11 cellular contexts compared by ENCODE assay signal in genomic region chr6:117518870-117519269, GRCh38.
"Had no signal": no experiment of that assay in that cellular context is flagged by ENCODE, and none has a peak within 500 bp of the region (broad histone marks: within the 10 kb centered on the region; RNA-seq: fewer than 3 reads in every experiment).

No MANE protein-coding gene starts in this region.

- H3K4me3 ChIP-seq: GM23248, HAP-1 had no signal

- ATAC-seq: HCT116, HepG2 had no signal

- DNase-seq: GM23248, GOT3, H7, HFFc6, Karpas-422, KBM-7 had no signal

- FAIRE-seq: HepG2 had no signal

- H3K4me2 ChIP-seq: KMS-11 had no signal

- H3K27ac ChIP-seq: GM23248, HL-60, KMS-11 had no signal
